Comparison of ENCODE assay signal across 9 cellular contexts in the genomic region with DNA sequence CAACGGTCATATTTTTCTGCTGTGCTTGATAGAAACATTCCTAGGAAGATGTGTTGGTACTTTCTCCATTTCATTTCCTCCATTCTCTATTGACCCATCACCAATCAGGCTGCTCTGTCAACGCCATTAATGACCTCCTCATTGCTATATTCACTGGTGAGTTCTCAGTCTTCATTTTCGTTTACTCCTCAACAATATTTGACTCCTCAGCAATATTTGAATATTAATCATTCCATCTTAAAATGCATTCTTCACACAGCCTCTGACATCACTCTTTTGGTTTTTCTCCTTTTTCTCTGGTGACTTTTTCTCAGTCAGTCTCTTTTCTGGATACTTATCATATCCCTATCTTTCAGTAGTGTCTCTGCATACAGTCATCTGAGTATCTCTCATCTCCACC.
"Had no signal": no experiment of that assay in that cellular context is flagged by ENCODE, and none has a peak within 500 bp of the region (broad histone marks: within the 10 kb centered on the region; RNA-seq: fewer than 3 reads in every experiment).

No MANE protein-coding gene starts in this region.

- H3K4me2 ChIP-seq: KMS-11 had no signal

- H3K4me3 ChIP-seq: HAP-1 had no signal

- H3K9me3 ChIP-seq: HAP-1 had no signal

- H3K4me3 Mint-ChIP-seq: HFFc6 had no signal

- H3K4me1 ChIP-seq: HAP-1 had no signal

- H3K9ac ChIP-seq: KMS-11 had no signal

- DNase-seq: GOT3, H7, HFFc6, IMR-90, KBM-7 had no signal

- H3K27ac Mint-ChIP-seq: HFFc6 had no signal

- ATAC-seq: HCT116 had no signal

- H3K27ac ChIP-seq: HL-60, KMS-11 had no signal

- H3K36me3 ChIP-seq: HAP-1 had no signal
